In genomic region chr10:69262249-69262864, GRCh38 we compare ENCODE assay signal across 18 cellular contexts. TPM values are rescaled to one million over a fixed set of nuclear protein-coding genes. Genes with fewer than 3 reads are reported as not detected.
DNase-seq lines count a peak whose midpoint lies in the region; ATAC-seq, FAIRE-seq and TF ChIP-seq lines count a peak whose summit lies in the region.
"Had no signal": no experiment of that assay in that cellular context is flagged by ENCODE, and none has a peak within 500 bp of the region (broad histone marks: within the 10 kb centered on the region; RNA-seq: fewer than 3 reads in every experiment).

No MANE protein-coding gene starts in this region.

- no peaks in the 10 kb centered on the region for H3K9me3 Mint-ChIP-seq in activated T-helper 1 cell treated with anti-CD3 and anti-CD28 coated beads, Interleukin-12 subunit alpha, Interleukin-12 subunit beta, Interleukin-2, Interleukin-4 antibody, amounts not matched to agents 30 ng/mL and 10 ng/mL and 1 ng/mL, durations not matched to agents 14 hours and 24 hours and 36 hours

- TF ChIP-seq POLR2A in GM12891 (IDR thresholded peaks at IDR 0.05; ENCODE audit: low read depth, low read length) = no peak

- FAIRE-seq in GM12891 (lab: Jason Lieb, UNC) = peak; percentile 13
- FAIRE-seq: colon, islet of Langerhans, urothelium cell line had no signal

- H3K27ac Mint-ChIP-seq in activated T-helper 1 cell treated with anti-CD3 and anti-CD28 coated beads, Interleukin-12 subunit alpha, Interleukin-12 subunit beta, Interleukin-2, Interleukin-4 antibody, amounts not matched to agents 30 ng/mL and 10 ng/mL and 1 ng/mL, durations not matched to agents 14 hours and 24 hours and 36 hours = peak overlapping the region; percentile 32

- H3K36me3 Mint-ChIP-seq in activated T-helper 1 cell treated with anti-CD3 and anti-CD28 coated beads, Interleukin-12 subunit alpha, Interleukin-12 subunit beta, Interleukin-2, Interleukin-4 antibody, amounts not matched to agents 30 ng/mL and 10 ng/mL and 1 ng/mL, durations not matched to agents 14 hours and 24 hours and 36 hours (ENCODE audit: low read depth) = peaks cover 4% of the 10 kb centered on the region

- H3K4me1 Mint-ChIP-seq in activated T-helper 1 cell treated with anti-CD3 and anti-CD28 coated beads, Interleukin-12 subunit alpha, Interleukin-12 subunit beta, Interleukin-2, Interleukin-4 antibody, amounts not matched to agents 30 ng/mL and 10 ng/mL and 1 ng/mL, durations not matched to agents 14 hours and 24 hours and 36 hours (ENCODE audit: low read depth) = peaks cover 22% of the 10 kb centered on the region

- H3K27me3 ChIP-seq in BLaER1 treated with 17β-estradiol and CSF1 and Interleukin-3, amounts not matched to agents 10 nM and 100 nM = no peaks in the 10 kb centered on the region
- H3K27me3 ChIP-seq: body of pancreas had no signal

- H4K20me1 ChIP-seq in BLaER1 treated with 17β-estradiol and CSF1 and Interleukin-3, amounts not matched to agents 10 nM and 100 nM = no peaks in the 10 kb centered on the region

- H3K27ac ChIP-seq in BLaER1 treated with 17β-estradiol and CSF1 and Interleukin-3, amounts not matched to agents 10 nM and 100 nM = no peak overlapping the region
- H3K27ac ChIP-seq: body of pancreas had no signal

- peak overlapping the region in 10 of 11 experiments; percentile 1 to 39 (median 10); a peak in 8 of 22 replicates for H3K4me2 ChIP-seq in BLaER1 treated with 17β-estradiol and CSF1 and Interleukin-3, amounts not matched to agents 10 nM and 100 nM

- ATAC-seq in HG03159 (IDR thresholded peaks at IDR 0.05; ENCODE audit: unreplicated experiment) (no peak), GM18498 (IDR thresholded peaks at IDR 0.05; ENCODE audit: unreplicated experiment) (no peak)
- ATAC-seq: body of pancreas; naive thymus-derived CD4-positive, alpha-beta T cell; PC-3 had no signal

- H3K4me3 ChIP-seq in BLaER1 treated with 17β-estradiol and CSF1 and Interleukin-3, amounts not matched to agents 10 nM and 100 nM = no peak overlapping the region
- H3K4me3 ChIP-seq: body of pancreas had no signal

- H3K36me3 ChIP-seq in BLaER1 treated with 17β-estradiol and CSF1 and Interleukin-3, amounts not matched to agents 10 nM and 100 nM = no peaks in the 10 kb centered on the region; a peak in 1 of 22 replicates

- DNase-seq in GM12891 (ENCODE audit: insufficient read length, low spot score) (no peak), HCEC 1CT (peak; percentile 27)
- no peak for DNase-seq in activated T-helper 1 cell treated with anti-CD3 and anti-CD28 coated beads, Interleukin-12 subunit alpha, Interleukin-12 subunit beta, Interleukin-2, Interleukin-4 antibody, amounts not matched to agents 30 ng/mL and 10 ng/mL and 1 ng/mL, durations not matched to agents 14 hours and 24 hours and 36 hours (ENCODE audit: low spot score)
- DNase-seq in activated effector memory CD4-positive, alpha-beta T cell treated with anti-CD3 and anti-CD28 coated beads, Interleukin-2, amount 50 U/mL, for 16 hours = no peak
- DNase-seq: body of pancreas; mammary epithelial cell; naive thymus-derived CD4-positive, alpha-beta T cell; NCI-H1436; NCI-H2171; NCI-H774; PC-3 had no signal

- peaks cover 7% of the 10 kb centered on the region for H3K27me3 Mint-ChIP-seq in activated T-helper 1 cell treated with anti-CD3 and anti-CD28 coated beads, Interleukin-12 subunit alpha, Interleukin-12 subunit beta, Interleukin-2, Interleukin-4 antibody, amounts not matched to agents 30 ng/mL and 10 ng/mL and 1 ng/mL, durations not matched to agents 14 hours and 24 hours and 36 hours (ENCODE audit: insufficient read depth)

- peak overlapping the region; percentile 3 for H3K4me3 Mint-ChIP-seq in activated T-helper 1 cell treated with anti-CD3 and anti-CD28 coated beads, Interleukin-12 subunit alpha, Interleukin-12 subunit beta, Interleukin-2, Interleukin-4 antibody, amounts not matched to agents 30 ng/mL and 10 ng/mL and 1 ng/mL, durations not matched to agents 14 hours and 24 hours and 36 hours

- H3K9ac ChIP-seq in BLaER1 treated with 17β-estradiol and CSF1 and Interleukin-3, amounts not matched to agents 10 nM and 100 nM = no peak overlapping the region

- peaks cover 18 to 26% (median 21%) of the 10 kb centered on the region in 11 experiments for H3K9me3 ChIP-seq in BLaER1 treated with 17β-estradiol and CSF1 and Interleukin-3, amounts not matched to agents 10 nM and 100 nM (replicated peaks in 1 of 11)
- H3K9me3 ChIP-seq: body of pancreas had no signal

- peaks cover 0 to 8% (median 3%) of the 10 kb centered on the region in 10 experiments; a peak in 3 of 20 replicates for H3K4me1 ChIP-seq in BLaER1 treated with 17β-estradiol and CSF1 and Interleukin-3, amounts not matched to agents 10 nM and 100 nM
- H3K4me1 ChIP-seq: body of pancreas had no signal

- intact Hi-C loops in activated T-helper 1 cell treated with anti-CD3 and anti-CD28 coated beads, Interleukin-12 subunit alpha, Interleukin-12 subunit beta, Interleukin-2, Interleukin-4 antibody, amounts not matched to agents 30 ng/mL and 10 ng/mL and 1 ng/mL, durations not matched to agents 14 hours and 24 hours and 36 hours (cut with micrococcal nuclease) = loop anchor here (1.0 to 2.0 kb wide), 4 partner anchors 25 to 198 kb away; no protein-coding TSS in a partner anchor

TF ChIP-seq in GM12891, 5 proteins besides CTCF, POLR2A, EP300 and RAD21:
- TF ChIP-seq POU2F2 (IDR thresholded peaks at IDR 0.05; ENCODE audit: low read depth, low read length) = no peak
- TF ChIP-seq SPI1 (IDR thresholded peaks at IDR 0.05; ENCODE audit: low read depth, low read length) = no peak
- TF ChIP-seq POLR2AphosphoS5 (IDR thresholded peaks at IDR 0.05; ENCODE audit: low read depth, low read length) = no peak
- no peak for TF ChIP-seq PAX5 (IDR thresholded peaks at IDR 0.05; ENCODE audit: insufficient read depth, low read length, severe bottlenecking)
- no peak for TF ChIP-seq TAF1 (IDR thresholded peaks at IDR 0.05; ENCODE audit: low read depth, low read length)
TF ChIP-seq in GM12891: peak in this region for 0.

RNA-seq across cellular contexts. Expression of gene HK1, which starts 15.9 kb away (rescaled TPM):
- polyA plus RNA-seq in GM12891 (2012; ENCODE audit: low read depth, missing spikeins) = 85.5 TPM
- 155 and 161 TPM in 2 replicates for total RNA-seq in activated T-helper 1 cell treated with anti-CD3 and anti-CD28 coated beads, Interleukin-12 subunit alpha, Interleukin-12 subunit beta, Interleukin-2, Interleukin-4 antibody, amounts not matched to agents 30 ng/mL and 10 ng/mL and 1 ng/mL, durations not matched to agents 14 hours and 24 hours and 36 hours

RNA-seq across cellular contexts. Expression of gene HKDC1, which starts 42.2 kb away (rescaled TPM):
- 0.06 TPM for polyA plus RNA-seq in GM12891 (2012; ENCODE audit: low read depth, missing spikeins)
- 0.05 and 0.12 TPM in 2 replicates for total RNA-seq in activated T-helper 1 cell treated with anti-CD3 and anti-CD28 coated beads, Interleukin-12 subunit alpha, Interleukin-12 subunit beta, Interleukin-2, Interleukin-4 antibody, amounts not matched to agents 30 ng/mL and 10 ng/mL and 1 ng/mL, durations not matched to agents 14 hours and 24 hours and 36 hours
- total RNA-seq: skeletal muscle tissue had no signal
